ENCODE assay signal across 8 cellular contexts in genomic region chr22:22408731-22409696, GRCh38.
DNase-seq lines count a peak whose midpoint lies in the region; ATAC-seq, FAIRE-seq and TF ChIP-seq lines count a peak whose summit lies in the region.

No MANE protein-coding gene starts in this region.

- H3K27me3 ChIP-seq in GM06990 (replicated peaks; ENCODE audit: control insufficient read depth, insufficient read depth, low read length) (no peaks in the 10 kb centered on the region), GM12878 (replicated peaks in 1 of 2; ENCODE audit: control insufficient read depth in 2 of 2, insufficient read depth in 2 of 2, low read length in 1 of 2) (no peaks in the 10 kb centered on the region), lower lobe of right lung (ENCODE audit: low read depth) (peaks cover 28% of the 10 kb centered on the region)

- no TSS peak for BruUV-seq in GM12878 (replicated peaks; lab: Mats Ljungman, UMichigan)

- no peaks in the 10 kb centered on the region; the same call in 1 of the 2 replicates for H3K4me1 ChIP-seq in GM12878 (ENCODE audit: control insufficient read depth, insufficient read depth, low read length)
- H3K4me1 ChIP-seq in lower lobe of right lung: no peaks in the 10 kb centered on the region

- no peak overlapping the region for H2AFZ ChIP-seq in GM12878 (ENCODE audit: control insufficient read depth, low read depth, low read length)

- CTCF ChIA-PET in GM12878 (lab: Yijun Ruan, JAX): interaction anchor here (0.6 to 3.8 kb wide), 14 partner anchors 12 to 1306 kb away, joined by 3 to 33 read pairs (median 4); no protein-coding TSS in a partner anchor

- peak; percentile 68 for TF ChIP-seq CTCF in GM06990 (IDR thresholded peaks at IDR 0.05; ENCODE audit: insufficient read depth, low read length, poor library complexity, severe bottlenecking)
- peak; percentile 40 to 59 (median 48) for TF ChIP-seq CTCF in GM12878 (IDR thresholded peaks at IDR 0.05 in 2 of 3, conservative IDR thresholded peaks at IDR 0.05 in 1 of 3; ENCODE audit: control insufficient read depth in 2 of 3, extremely low read depth in 1 of 3, insufficient read depth in 1 of 3, low read depth in 3 of 3, low read length in 3 of 3)
- TF ChIP-seq CTCF in lower lobe of right lung (IDR thresholded peaks at IDR 0.05): no peak

- ATAC-seq in GM12878 (peak; percentile 95), lower lobe of right lung (peak; percentile 27 to 33), GM21717 (IDR thresholded peaks at IDR 0.05; ENCODE audit: unreplicated experiment) (no peak), HG02571 (IDR thresholded peaks at IDR 0.05; ENCODE audit: unreplicated experiment) (no peak)

- no peaks in the 10 kb centered on the region; the same call in 2 of the 3 replicates for H3K9me3 ChIP-seq in GM12878 (replicated peaks; ENCODE audit: control insufficient read depth, insufficient read depth, low read length)
- H3K9me3 ChIP-seq in lower lobe of right lung: peaks cover 5% of the 10 kb centered on the region

- TF ChIP-seq POLR2A in GM12878 (IDR thresholded peaks at IDR 0.05; ENCODE audit: low read depth, low read length): no peak

- intact Hi-C loops in GM12878 (cut with micrococcal nuclease; ENCODE audit: unreplicated experiment) (no loop called here), lower lobe of right lung (cut with DNase I) (no loop called here)

- TF ChIP-seq RAD21 in GM12878 (IDR thresholded peaks at IDR 0.05; ENCODE audit: insufficient read depth, low read depth, low read length): peak; percentile 41; the same call in 1 of the 2 replicates

- 16% methylated on average over 14 of the region's 14 CpGs for WGBS in GM12878 (ENCODE audit: insufficient coverage, insufficient replicate concordance, low lambda C conversion rate, missing lambda C conversion rate)

- no peaks in the 10 kb centered on the region for H3K79me2 ChIP-seq in GM12878 (ENCODE audit: control insufficient read depth, insufficient read depth, low read length)

- POLR2A ChIA-PET in GM12878 (lab: Charles Lee): no interaction called here

- SMC1A ChIA-PET in GM12878 (lab: Charles Lee; ENCODE audit: uncharacterized antibody, unreplicated experiment): interaction anchor here (0.8 to 2.4 kb wide), 5 partner anchors 14 to 203 kb away, joined by 3 to 6 read pairs (median 4); no protein-coding TSS in a partner anchor

- H3K27ac ChIP-seq in GM12878 (ENCODE audit: control insufficient read depth, insufficient read depth) (no peak overlapping the region), lower lobe of right lung (no peak overlapping the region)

- in situ Hi-C loops in GM12878 (cut with MboI): no loop called here

- H3K4me3 ChIP-seq in GM06990 (replicated peaks; ENCODE audit: low read depth, low read length) (no peak overlapping the region), GM12878 (no peak overlapping the region), lower lobe of right lung (no peak overlapping the region)

- no peak overlapping the region for H3K4me2 ChIP-seq in GM12878 (ENCODE audit: control insufficient read depth, insufficient read depth)

- no peaks in the 10 kb centered on the region for H4K20me1 ChIP-seq in GM12878 (ENCODE audit: control insufficient read depth, insufficient read depth)

- no peak for TF ChIP-seq EP300 in GM12878 (IDR thresholded peaks at IDR 0.05; ENCODE audit: borderline replicate concordance in 1 of 2, control insufficient read depth in 1 of 2, low read depth in 2 of 2, low read length in 2 of 2)

- peak; percentile 44 for FAIRE-seq in GM12878 (lab: Jason Lieb, UNC)

- DNase-seq in 8988T (peak; percentile 31), GM06990 (ENCODE audit: extremely low read depth, insufficient read length) (peak; percentile 19), NCI-H1694 (lab: John Stamatoyannopoulos, UW) (peak; percentile 37), GM12878 (ENCODE audit: low read depth, low spot score) (no peak), lower lobe of right lung (no peak), T-helper 9 cell (no peak)

- RAD21 ChIA-PET in GM12878 (lab: Charles Lee; ENCODE audit: unreplicated experiment): interaction anchor here (0.6 to 3.3 kb wide), 5 partner anchors 13 to 145 kb away, joined by 3 to 18 read pairs (median 3); no protein-coding TSS in a partner anchor

- no peak overlapping the region for H3K9ac ChIP-seq in GM12878 (ENCODE audit: control insufficient read depth, insufficient read depth, low read length)

- H3K36me3 ChIP-seq in GM06990 (ENCODE audit: control insufficient read depth, insufficient read depth, low read length) (no peaks in the 10 kb centered on the region), GM12878 (ENCODE audit: control insufficient read depth in 2 of 2, insufficient read depth in 2 of 2, low read length in 1 of 2) (no peaks in the 10 kb centered on the region), lower lobe of right lung (no peaks in the 10 kb centered on the region)

TF ChIP-seq in GM12878, 131 proteins besides CTCF, POLR2A, EP300 and RAD21:
- no peak for TF ChIP-seq SUZ12 (IDR thresholded peaks at IDR 0.05; ENCODE audit: unreplicated experiment)
- no peak for TF ChIP-seq RBBP5 (conservative IDR thresholded peaks at IDR 0.05)
- no peak for TF ChIP-seq ATF7 (IDR thresholded peaks at IDR 0.05; ENCODE audit: low read depth)
- TF ChIP-seq ZNF622 (IDR thresholded peaks at IDR 0.05): no peak
- TF ChIP-seq NR2C2 (IDR thresholded peaks at IDR 0.05; ENCODE audit: borderline replicate concordance, control insufficient read depth, insufficient read length, low read depth): no peak
- TF ChIP-seq SMC3 (IDR thresholded peaks at IDR 0.05; ENCODE audit: borderline replicate concordance, low read length): peak; percentile 34; the same call in 1 of the 2 replicates
- no peak for TF ChIP-seq ZNF687 (IDR thresholded peaks at IDR 0.05)

Comparison
In these comparisons a context has a peak if more than half of its experiments do, and no peak if none do; other contexts are left out.
1. DNase-seq: peak in 8988T (single experiment), GM06990 (single experiment) and NCI-H1694 (single experiment); none in GM12878 (single experiment), lower lobe of right lung (single experiment) and T-helper 9 cell (single experiment).
2. ATAC-seq: peak in GM12878 (single experiment) and lower lobe of right lung (2 of 2); none in GM21717 (single experiment) and HG02571 (single experiment).